Comparison of ENCODE assay signal across 8 cellular contexts in the genomic region with DNA sequence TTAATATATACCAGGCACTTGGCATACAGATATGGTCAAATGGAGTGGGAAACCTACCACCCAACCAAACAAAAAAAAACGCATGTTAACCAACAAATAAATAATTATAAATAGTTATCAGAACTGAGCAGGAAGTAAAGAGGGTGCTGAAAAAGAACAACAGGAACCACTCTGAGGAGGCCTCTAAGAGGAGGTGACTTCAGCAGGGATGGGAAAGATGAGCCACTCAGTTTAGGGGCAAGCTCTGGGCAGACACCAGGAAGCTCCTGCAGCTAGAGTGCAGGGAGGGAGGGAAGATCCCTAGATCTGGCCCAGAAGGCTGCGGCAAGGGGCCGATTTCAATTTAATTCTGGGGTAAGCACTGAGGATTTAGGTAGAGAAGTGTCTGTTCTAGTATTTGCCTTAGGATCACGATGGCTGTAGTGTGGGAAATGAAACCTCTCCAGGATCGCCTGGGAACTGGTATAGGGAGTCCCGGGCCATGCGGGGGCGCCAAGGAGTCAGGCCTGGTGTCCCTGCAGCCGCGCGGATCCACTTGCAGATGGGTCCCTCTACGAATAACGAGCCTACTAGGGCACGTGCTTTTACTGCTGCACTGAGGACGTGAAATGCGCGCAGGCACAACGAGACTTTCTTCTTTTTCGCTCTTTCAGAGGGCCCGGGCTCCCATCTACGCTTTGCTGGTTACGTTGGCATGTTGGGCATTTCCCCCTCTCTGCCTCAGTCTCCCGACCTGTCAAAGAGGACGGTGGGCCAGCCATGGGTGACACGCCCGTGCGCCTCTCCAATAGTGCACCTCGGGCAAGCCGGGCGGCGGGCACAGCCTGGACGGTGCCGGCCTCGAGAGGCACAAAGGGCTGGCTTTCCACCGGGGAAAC. TPM values are rescaled to one million over a fixed set of nuclear protein-coding genes. Genes with fewer than 3 reads are reported as not detected.
A peak's percentile ranks its signal among the peaks of the same experiment; 100 is the strongest.
DNase-seq lines count a peak whose midpoint lies in the region; ATAC-seq and TF ChIP-seq lines count a peak whose summit lies in the region.

No MANE protein-coding gene starts in this region.

- intact Hi-C loops in left lung (cut with DNase I) = loop anchor here (5.0 to 10.0 kb wide), 2 partner anchors 62 to 64 kb away; no protein-coding TSS in a partner anchor

- H3K27ac ChIP-seq in CD4-positive, CD25-positive, alpha-beta regulatory T cell (ENCODE audit: insufficient read depth, low read length, poor library complexity, severe bottlenecking) = peak overlapping the region; percentile 73
- H3K27ac ChIP-seq in left lung = peak overlapping the region; percentile 89 to 90

- no peaks in the 10 kb centered on the region for H3K9me3 Mint-ChIP-seq in CD4-positive, CD25-positive, alpha-beta regulatory T cell

- peak overlapping the region; percentile 62 for H3K4me3 ChIP-seq in CD4-positive, CD25-positive, alpha-beta regulatory T cell (ENCODE audit: low read depth, low read length)
- H3K4me3 ChIP-seq in left lung = peak overlapping the region; percentile 72 to 73

- peaks cover 46% of the 10 kb centered on the region for H3K4me1 ChIP-seq in CD4-positive, CD25-positive, alpha-beta regulatory T cell (ENCODE audit: control insufficient read depth, insufficient read depth, low read length, poor library complexity, severe bottlenecking)
- H3K4me1 ChIP-seq in left lung = peaks cover 27 to 59% of the 10 kb centered on the region in 2 donors

- DNase-seq in CD4-positive, CD25-positive, alpha-beta regulatory T cell = peak; percentile 44 to 73 (median 52)
- peak; percentile 89 for DNase-seq in NCI-H69 (lab: John Stamatoyannopoulos, UW)
- DNase-seq in activated CD4-positive, alpha-beta T cell treated with anti-CD3 and anti-CD28 coated beads, Interleukin-2, amount 50 U/mL, for 48 hours = peak; percentile 79 to 82
- DNase-seq in dermis microvascular lymphatic vessel endothelial cell (ENCODE audit: low read depth in 2 of 2) = peak; percentile 78 to 95
- DNase-seq in left lung = peak; percentile 95 to 97
- DNase-seq in stimulated activated CD4-positive, alpha-beta T cell treated with anti-CD3 and anti-CD28 coated beads, Interleukin-2, amount 100 ng/mL, for 24 hours = peak; percentile 66 to 78

- peak overlapping the region; percentile 88 to 98 (median 95) for H3K4me3 Mint-ChIP-seq in CD4-positive, CD25-positive, alpha-beta regulatory T cell

- peak; percentile 26 to 47 for ATAC-seq in CD4-positive, CD25-positive, alpha-beta regulatory T cell (ENCODE audit: low read depth in 2 of 2)
- ATAC-seq in HG02588 (IDR thresholded peaks at IDR 0.05; ENCODE audit: unreplicated experiment) (peak; percentile 14), left lung (peak; percentile 86), HG02678 (IDR thresholded peaks at IDR 0.05; ENCODE audit: unreplicated experiment) (no peak)

- H3K27me3 Mint-ChIP-seq in CD4-positive, CD25-positive, alpha-beta regulatory T cell = no peaks in the 10 kb centered on the region

- no peaks in the 10 kb centered on the region for H3K9me3 ChIP-seq in CD4-positive, CD25-positive, alpha-beta regulatory T cell (ENCODE audit: control insufficient read depth in 2 of 2, low read length in 2 of 2)
- no peaks in the 10 kb centered on the region for H3K9me3 ChIP-seq in left lung

- H3K27ac Mint-ChIP-seq in CD4-positive, CD25-positive, alpha-beta regulatory T cell = peak overlapping the region; percentile 92 to 99 (median 96)

- H3K27me3 ChIP-seq in CD4-positive, CD25-positive, alpha-beta regulatory T cell (ENCODE audit: control insufficient read depth, insufficient read depth, low read length) = no peaks in the 10 kb centered on the region
- H3K27me3 ChIP-seq in left lung = no peaks in the 10 kb centered on the region

- peaks cover 16 to 58% (median 29%) of the 10 kb centered on the region in 4 donors for H3K4me1 Mint-ChIP-seq in CD4-positive, CD25-positive, alpha-beta regulatory T cell

- H3K36me3 Mint-ChIP-seq in CD4-positive, CD25-positive, alpha-beta regulatory T cell = no peaks in the 10 kb centered on the region

- no peaks in the 10 kb centered on the region for H3K36me3 ChIP-seq in CD4-positive, CD25-positive, alpha-beta regulatory T cell (ENCODE audit: control insufficient read depth, insufficient read depth, low read length)
- H3K36me3 ChIP-seq in left lung = no peaks in the 10 kb centered on the region

- peak; percentile 67 to 79 for TF ChIP-seq CTCF in left lung (IDR thresholded peaks at IDR 0.05)

RNA-seq across cellular contexts. Expression of a gene that starts 1.5 kb away (rescaled TPM):
- total RNA-seq in CD4-positive, CD25-positive, alpha-beta regulatory T cell = 46.3 TPM
- polyA plus RNA-seq in CD4-positive, CD25-positive, alpha-beta regulatory T cell = 10 to 100 TPM in 1 of 4 donors, 1 to 10 TPM in 3; 7.1 to 12.9 (median 8.2) TPM
- total RNA-seq in dermis microvascular lymphatic vessel endothelial cell (11.3 and 12.6 TPM in 2 replicates), left lung (100 to 1,000 TPM in 1 of 2 donors, 10 to 100 TPM in 1; 68.0 to 104 TPM)
